In genomic region chr7:140159487-140159886, GRCh38 we compare ENCODE assay signal across 20 cellular contexts. TPM values are rescaled to one million over a fixed set of nuclear protein-coding genes. Genes with fewer than 3 reads are reported as not detected.
DNase-seq lines count a peak whose midpoint lies in the region; ATAC-seq and TF ChIP-seq lines count a peak whose summit lies in the region.
"Had no signal": no experiment of that assay in that cellular context is flagged by ENCODE, and none has a peak within 500 bp of the region (broad histone marks: within the 10 kb centered on the region; RNA-seq: fewer than 3 reads in every experiment).

No MANE protein-coding gene starts in this region.

- CTCF ChIA-PET in IMR-90 (lab: Yijun Ruan, JAX): no interaction called here

- no peaks in the 10 kb centered on the region for H3K36me3 ChIP-seq in IMR-90 (ENCODE audit: control insufficient read depth, insufficient read depth, low read length)
- H3K36me3 ChIP-seq: right atrium auricular region, thyroid gland had no signal

- dilution Hi-C loops in IMR-90 (cut with HindIII; ENCODE audit: low sequenced_read_pairs, unreplicated experiment): no loop called here

- no peak for TF ChIP-seq RAD21 in IMR-90 (IDR thresholded peaks at IDR 0.05; ENCODE audit: low read length)

- H2AK5ac ChIP-seq in IMR-90 (ENCODE audit: low read depth, low read length): no peak overlapping the region

- no peak overlapping the region for H4K5ac ChIP-seq in IMR-90 (ENCODE audit: low read depth, low read length)

- no peak overlapping the region for H3K14ac ChIP-seq in IMR-90 (replicated peaks; ENCODE audit: low read depth, low read length)

- H2BK15ac ChIP-seq in IMR-90 (ENCODE audit: low read depth, low read length): no peak overlapping the region

- TF ChIP-seq CTCF in IMR-90 (conservative IDR thresholded peaks at IDR 0.05; ENCODE audit: low read depth, low read length): no peak
- no peak for TF ChIP-seq CTCF in fibroblast of mammary gland (conservative IDR thresholded peaks at IDR 0.05; ENCODE audit: control insufficient read depth, insufficient read depth, low read depth, low read length)
- no peak for TF ChIP-seq CTCF in osteocyte (IDR thresholded peaks at IDR 0.05)

- no peak overlapping the region for H3K27ac Mint-ChIP-seq in osteocyte (ENCODE audit: unreplicated experiment)
- H3K27ac Mint-ChIP-seq: activated CD4-positive, alpha-beta memory T cell treated with anti-CD3 and anti-CD28 coated beads, Interleukin-2, amount 10 ng/mL, durations not matched to agents 7 days and 5 days; activated naive CD4-positive, alpha-beta T cell treated with anti-CD3 and anti-CD28 coated beads, Interleukin-2, amount 10 ng/mL, durations not matched to agents 7 days and 5 days; B cell; dendritic cell treated with granulocyte-macrophage colony-stimulating factor and Interleukin-4, amounts not matched to agents 40 ng/mL and 50 ng/mL, for 4 days; T-helper 17 cell had no signal

- no CpG with 5 or more reads among the region's 3 CpGs for WGBS in IMR-90 (ENCODE audit: extremely low coverage in 2 of 2, insufficient read length in 1 of 2), 2 experiments

- peaks cover 10% of the 10 kb centered on the region; the same call in 1 of the 2 replicates for H4K20me1 ChIP-seq in IMR-90 (ENCODE audit: insufficient read depth, low read length)

- H3K9me3 Mint-ChIP-seq in osteocyte (ENCODE audit: unreplicated experiment): no peaks in the 10 kb centered on the region
- H3K9me3 Mint-ChIP-seq: activated CD4-positive, alpha-beta memory T cell treated with anti-CD3 and anti-CD28 coated beads, Interleukin-2, amount 10 ng/mL, durations not matched to agents 7 days and 5 days; activated naive CD4-positive, alpha-beta T cell treated with anti-CD3 and anti-CD28 coated beads, Interleukin-2, amount 10 ng/mL, durations not matched to agents 7 days and 5 days; dendritic cell treated with granulocyte-macrophage colony-stimulating factor and Interleukin-4, amounts not matched to agents 40 ng/mL and 50 ng/mL, for 4 days; stimulated activated effector memory CD8-positive, alpha-beta T cell treated with anti-CD3 and anti-CD28 coated beads, Interleukin-12 subunit alpha, Interleukin-12 subunit beta, amount 100 ng/mL, for 72 hours had no signal

- H4K91ac ChIP-seq in IMR-90 (ENCODE audit: insufficient read depth, low read depth, low read length): no peak overlapping the region

- BruUV-seq in IMR-90 (replicated peaks; lab: Mats Ljungman, UMichigan): no TSS peak

- TF ChIP-seq POLR2A in IMR-90 (IDR thresholded peaks at IDR 0.05; ENCODE audit: low read depth, low read length): no peak

- no peak overlapping the region for H3K18ac ChIP-seq in IMR-90 (ENCODE audit: low read depth, low read length)

- no peaks in the 10 kb centered on the region for H3K9me3 ChIP-seq in IMR-90 (ENCODE audit: control insufficient read depth, insufficient read depth, low read length)
- H3K9me3 ChIP-seq: right atrium auricular region, thyroid gland had no signal

- no peaks in the 10 kb centered on the region for H3K27me3 ChIP-seq in IMR-90 (ENCODE audit: control insufficient read depth, insufficient read depth, low read length)
- H3K27me3 ChIP-seq: right atrium auricular region, thyroid gland had no signal

- no peaks in the 10 kb centered on the region for H3K27me3 Mint-ChIP-seq in osteocyte (ENCODE audit: unreplicated experiment)
- H3K27me3 Mint-ChIP-seq: activated CD4-positive, alpha-beta memory T cell treated with anti-CD3 and anti-CD28 coated beads, Interleukin-2, amount 10 ng/mL, durations not matched to agents 7 days and 5 days; activated naive CD4-positive, alpha-beta T cell treated with anti-CD3 and anti-CD28 coated beads, Interleukin-2, amount 10 ng/mL, durations not matched to agents 7 days and 5 days; B cell; dendritic cell treated with granulocyte-macrophage colony-stimulating factor and Interleukin-4, amounts not matched to agents 40 ng/mL and 50 ng/mL, for 4 days; T-helper 17 cell had no signal

- H3K23ac ChIP-seq in IMR-90 (ENCODE audit: low read depth, low read length): no peak overlapping the region

- no peak overlapping the region for H3K4me3 Mint-ChIP-seq in osteocyte (ENCODE audit: unreplicated experiment)
- H3K4me3 Mint-ChIP-seq: activated CD4-positive, alpha-beta memory T cell treated with anti-CD3 and anti-CD28 coated beads, Interleukin-2, amount 10 ng/mL, durations not matched to agents 7 days and 5 days; activated naive CD4-positive, alpha-beta T cell treated with anti-CD3 and anti-CD28 coated beads, Interleukin-2, amount 10 ng/mL, durations not matched to agents 7 days and 5 days; B cell; dendritic cell treated with granulocyte-macrophage colony-stimulating factor and Interleukin-4, amounts not matched to agents 40 ng/mL and 50 ng/mL, for 4 days; T-helper 17 cell had no signal

- 0 out of 2 replicates have a peak, but pooled peaks have one; percentile 14 for ATAC-seq in IMR-90 (ENCODE audit: low read depth)
- ATAC-seq in HG03571 (IDR thresholded peaks at IDR 0.05; ENCODE audit: unreplicated experiment): no peak
- ATAC-seq: stimulated activated effector memory CD8-positive, alpha-beta T cell treated with anti-CD3 and anti-CD28 coated beads, Interleukin-12 subunit alpha, Interleukin-12 subunit beta, amount 100 ng/mL, for 72 hours; T-helper 17 cell had no signal

- H2AFZ ChIP-seq in IMR-90 (replicated peaks; ENCODE audit: low read length, poor library complexity): no peak overlapping the region

- H3K9me1 ChIP-seq in IMR-90 (ENCODE audit: insufficient read depth, low read length): peaks cover 4% of the 10 kb centered on the region

- H3K4me1 Mint-ChIP-seq in osteocyte (ENCODE audit: unreplicated experiment): peaks cover 14% of the 10 kb centered on the region

- H2BK120ac ChIP-seq in IMR-90 (ENCODE audit: low read depth, low read length): no peak overlapping the region

- peaks cover 5% of the 10 kb centered on the region for H3K36me3 Mint-ChIP-seq in osteocyte (ENCODE audit: unreplicated experiment)

- intact Hi-C loops in IMR-90 (cut with micrococcal nuclease): no loop called here

- no peak overlapping the region for H3K9ac ChIP-seq in IMR-90 (ENCODE audit: low read depth, low read length)

- H3K4me2 ChIP-seq in IMR-90 (ENCODE audit: low read depth, low read length): no peak overlapping the region

- no peak overlapping the region for H3K56ac ChIP-seq in IMR-90 (ENCODE audit: extremely low read depth, insufficient read depth, low read length)

- H2BK20ac ChIP-seq in IMR-90 (ENCODE audit: low read depth, low read length): no peak overlapping the region

- no peak overlapping the region for H2BK5ac ChIP-seq in IMR-90 (ENCODE audit: low read depth, low read length, poor library complexity, severe bottlenecking)

- peaks cover 39% of the 10 kb centered on the region in 2 experiments for H3K79me1 ChIP-seq in IMR-90 (ENCODE audit: low read depth in 1 of 2, low read length in 2 of 2)

- POLR2A ChIA-PET in IMR-90 (lab: Charles Lee; ENCODE audit: unreplicated experiment): no interaction called here

- H3K4me3 ChIP-seq in IMR-90 (ENCODE audit: insufficient read depth, low read depth, low read length): no peak overlapping the region
- H3K4me3 ChIP-seq in fibroblast of mammary gland (ENCODE audit: control insufficient read depth, low read depth, low read length): no peak overlapping the region
- H3K4me3 ChIP-seq: right atrium auricular region, thyroid gland had no signal

- H3K4me1 ChIP-seq in IMR-90 (ENCODE audit: control insufficient read depth, insufficient read depth, low read length): no peaks in the 10 kb centered on the region

- H3K4ac ChIP-seq in IMR-90 (ENCODE audit: low read depth, low read length): no peak overlapping the region

- DNase-seq in EL: peak; percentile 75
- DNase-seq in IMR-90: peak; percentile 38
- DNase-seq in fibroblast of mammary gland (ENCODE audit: low read depth): peak; percentile 21
- peak; percentile 10 for DNase-seq in non-pigmented ciliary epithelial cell (ENCODE audit: low read depth)
- DNase-seq in dermis blood vessel endothelial cell: no peak
- DNase-seq in HK-2 (ENCODE audit: unreplicated experiment): no peak
- no peak for DNase-seq in osteocyte (ENCODE audit: extremely low spot score, unreplicated experiment)
- DNase-seq: activated CD4-positive, alpha-beta memory T cell treated with anti-CD3 and anti-CD28 coated beads, Interleukin-2, amount 10 ng/mL, durations not matched to agents 7 days and 5 days; activated naive CD4-positive, alpha-beta T cell treated with anti-CD3 and anti-CD28 coated beads, Interleukin-2, amount 10 ng/mL, durations not matched to agents 7 days and 5 days; COR-L47; NCI-H1417; NCI-H69; occipital lobe; T-helper 17 cell; thyroid gland had no signal

- no peak overlapping the region for H2AK9ac ChIP-seq in IMR-90 (replicated peaks; ENCODE audit: low read depth, low read length, poor library complexity)

- in situ Hi-C loops in IMR-90 (cut with MboI; ENCODE audit: low sequenced_read_pairs): no loop called here

- H4K8ac ChIP-seq in IMR-90 (ENCODE audit: low read depth in 2 of 2, low read length in 2 of 2): no peak overlapping the region

- H3K27ac ChIP-seq in IMR-90 (ENCODE audit: insufficient read depth, low read length): no peak overlapping the region
- H3K27ac ChIP-seq: right atrium auricular region, thyroid gland had no signal

TF ChIP-seq in IMR-90, 13 proteins besides CTCF, POLR2A, EP300 and RAD21:
- TF ChIP-seq RCOR1 (IDR thresholded peaks at IDR 0.05; ENCODE audit: insufficient replicate concordance, low read length): no peak
- no peak for TF ChIP-seq MAFK (IDR thresholded peaks at IDR 0.05; ENCODE audit: low read depth, low read length)
- no peak for TF ChIP-seq CEBPB (IDR thresholded peaks at IDR 0.05; ENCODE audit: low read depth, low read length)
- TF ChIP-seq MAZ (IDR thresholded peaks at IDR 0.05; ENCODE audit: borderline replicate concordance, low read depth, low read length): no peak
- no peak for TF ChIP-seq SMC3 (IDR thresholded peaks at IDR 0.05; ENCODE audit: low read depth, low read length)

RNA-seq across cellular contexts. Expression of gene KDM7A, which starts 17.3 kb away (rescaled TPM):
- total RNA-seq in IMR-90 (2012; rRNA removed) (2.3 and 2.5 TPM in 2 replicates), dermis blood vessel endothelial cell (8.9 and 10.6 TPM in 2 replicates), osteocyte (7.2 and 8.8 TPM in 2 replicates)
- polyA plus RNA-seq in IMR-90 (2012; rRNA removed): 1.4 and 1.5 TPM in 2 replicates
- polyA plus RNA-seq in IMR-90 (2012; cell fraction: cytosol; rRNA removed): 0.19 and 0.89 TPM in 2 replicates
- polyA plus RNA-seq in IMR-90 (2012; cell fraction: nucleus; rRNA removed; ENCODE audit: low replicate concordance): 2.2 and 8.3 TPM in 2 replicates

Comparison
In these comparisons a context has a peak if more than half of its experiments do, and no peak if none do; other contexts are left out.
1. DNase-seq: peak in EL (single experiment), IMR-90 (single experiment), fibroblast of mammary gland (single experiment) and non-pigmented ciliary epithelial cell (single experiment); none in dermis blood vessel endothelial cell (single experiment), HK-2 (single experiment) and osteocyte (single experiment).